In genomic region chr3:23764407-23764806, GRCh38 we compare ENCODE assay signal across 26 cellular contexts. TPM values are rescaled to one million over a fixed set of nuclear protein-coding genes. Genes with fewer than 3 reads are reported as not detected.
DNase-seq lines count a peak whose midpoint lies in the region; ATAC-seq and TF ChIP-seq lines count a peak whose summit lies in the region.
"Had no signal": no experiment of that assay in that cellular context is flagged by ENCODE, and none has a peak within 500 bp of the region (broad histone marks: within the 10 kb centered on the region; RNA-seq: fewer than 3 reads in every experiment).

No MANE protein-coding gene starts in this region.

- H3K27me3 Mint-ChIP-seq in T-helper 17 cell, result no peaks in the 10 kb centered on the region
- peaks cover 8% of the 10 kb centered on the region for H3K27me3 Mint-ChIP-seq in GM23338 (ENCODE audit: insufficient read depth, low read depth, poor library complexity)
- H3K27me3 Mint-ChIP-seq: B cell; CD4-positive, alpha-beta memory T cell; CD4-positive, CD25-positive, alpha-beta regulatory T cell; CD8-positive, alpha-beta memory T cell had no signal

- ATAC-seq in SK-N-SH treated with all-trans-retinoic acid at 6 μM for 48 hours (no peak), T-helper 17 cell (no peak), GM23338 (no peak)
- ATAC-seq: A549, GM12878 had no signal

- no peaks in the 10 kb centered on the region for H3K36me3 ChIP-seq in SK-N-SH (replicated peaks in 1 of 2; ENCODE audit: control insufficient read depth in 1 of 2, insufficient read depth in 2 of 2, low read length in 1 of 2)
- H3K36me3 ChIP-seq in SJCRH30, result no peaks in the 10 kb centered on the region
- no peaks in the 10 kb centered on the region for H3K36me3 ChIP-seq in GM23338 (ENCODE audit: insufficient read depth)
- H3K36me3 ChIP-seq: BLaER1 had no signal

- no peak overlapping the region for H3K9ac ChIP-seq in SK-N-SH
- H3K9ac ChIP-seq: BLaER1 had no signal

- H3K27ac Mint-ChIP-seq in T-helper 17 cell, result peak overlapping the region; percentile 24
- H3K27ac Mint-ChIP-seq in GM23338, result no peak overlapping the region
- H3K27ac Mint-ChIP-seq: B cell; CD14-positive monocyte; CD4-positive, alpha-beta memory T cell; CD4-positive, CD25-positive, alpha-beta regulatory T cell; CD8-positive, alpha-beta memory T cell had no signal

- POLR2A ChIA-PET in SK-N-SH (lab: Yijun Ruan, JAX), result no interaction called here

- no peaks in the 10 kb centered on the region for H3K9me3 Mint-ChIP-seq in GM23338
- H3K9me3 Mint-ChIP-seq: CD8-positive, alpha-beta memory T cell had no signal

- H3K4me1 Mint-ChIP-seq in T-helper 17 cell (peaks cover 21% of the 10 kb centered on the region), GM23338 (peaks cover 43% of the 10 kb centered on the region)

- H3K9me3 ChIP-seq in SK-N-SH (no peaks in the 10 kb centered on the region), T-helper 17 cell (ENCODE audit: control insufficient read depth, low read length, poor library complexity, severe bottlenecking) (no peaks in the 10 kb centered on the region), SJCRH30 (replicated peaks) (no peaks in the 10 kb centered on the region)
- H3K9me3 ChIP-seq: A549, BLaER1 had no signal

- no peak overlapping the region for H3K4me3 Mint-ChIP-seq in T-helper 17 cell
- no peak overlapping the region for H3K4me3 Mint-ChIP-seq in GM23338
- H3K4me3 Mint-ChIP-seq: B cell; CD14-positive monocyte; CD4-positive, alpha-beta memory T cell; CD4-positive, CD25-positive, alpha-beta regulatory T cell; CD8-positive, alpha-beta memory T cell had no signal

- H4K20me1 ChIP-seq in SK-N-SH (ENCODE audit: insufficient read depth) (no peaks in the 10 kb centered on the region), GM23338 (replicated peaks; ENCODE audit: insufficient read depth) (no peaks in the 10 kb centered on the region)
- H4K20me1 ChIP-seq: BLaER1 had no signal

- CTCF ChIA-PET in SK-N-SH (lab: Yijun Ruan, JAX), result no interaction called here

- H3K4me1 ChIP-seq in SK-N-SH (ENCODE audit: control insufficient read depth in 1 of 2, insufficient read depth in 2 of 2, low read depth in 1 of 2, low read length in 1 of 2), result peaks cover 0 to 19% of the 10 kb centered on the region in 2 experiments; a peak in 1 of 4 replicates
- H3K4me1 ChIP-seq in SJCRH30, result no peaks in the 10 kb centered on the region
- peaks cover 47% of the 10 kb centered on the region for H3K4me1 ChIP-seq in GM23338 (ENCODE audit: insufficient read depth)
- H3K4me1 ChIP-seq: A549 had no signal

- no peak overlapping the region for H3K4me2 ChIP-seq in SK-N-SH
- no peak overlapping the region for H3K4me2 ChIP-seq in GM23338
- H3K4me2 ChIP-seq: A549, BLaER1 had no signal

- H3F3A ChIP-seq in SK-N-SH (replicated peaks; ENCODE audit: insufficient read depth) (no peaks in the 10 kb centered on the region), GM23338 (replicated peaks; ENCODE audit: low read depth) (peaks cover 4% of the 10 kb centered on the region; the same call in 1 of the 2 replicates)

- H3K27ac ChIP-seq in SK-N-SH (ENCODE audit: low read depth in 2 of 2, low read length in 1 of 2) (no peak overlapping the region), SJCRH30 (no peak overlapping the region), GM23338 (ENCODE audit: low read depth) (no peak overlapping the region)
- H3K27ac ChIP-seq: 22Rv1, A549, BLaER1 had no signal

- 87% methylated on average over 1 of the region's 1 CpG for WGBS in SK-N-SH (ENCODE audit: low lambda C conversion rate)

- no peak overlapping the region for H3K4me3 ChIP-seq in SK-N-SH (ENCODE audit: low read depth in 2 of 2, low read length in 1 of 2)
- H3K4me3 ChIP-seq in SJCRH30, result no peak overlapping the region
- no peak overlapping the region for H3K4me3 ChIP-seq in GM23338
- H3K4me3 ChIP-seq: A549, BLaER1, GM12878 had no signal

- peak in 1 of 2 experiments; percentile 72; a peak in 2 of 4 replicates for TF ChIP-seq EP300 in SK-N-SH (IDR thresholded peaks at IDR 0.05; ENCODE audit: borderline replicate concordance in 1 of 2, low read depth in 1 of 2, low read length in 1 of 2)

- peak; percentile 55 for DNase-seq in SK-N-SH
- peak; percentile 3 for DNase-seq in NCI-H69 (lab: John Stamatoyannopoulos, UW)
- DNase-seq in T-helper 17 cell, result no peak
- DNase-seq in ecto neural progenitor cell (ENCODE audit: low spot score), result no peak
- no peak for DNase-seq in SJCRH30
- DNase-seq in GM23338 (ENCODE audit: low spot score), result no peak
- DNase-seq: AML-193; C1 segment of cervical spinal cord; CD4-positive, alpha-beta memory T cell; CD4-positive, CD25-positive, alpha-beta regulatory T cell; CD8-positive, alpha-beta memory T cell; COR-L47; DMS 273 treated with DMSO at 0.1 percent for 48 hours; DMS153; DMS53; DMS79; DND-41; EL; GDM1 had no signal

- no peaks in the 10 kb centered on the region for H3K27me3 ChIP-seq in SK-N-SH (ENCODE audit: insufficient read depth)
- no peaks in the 10 kb centered on the region for H3K27me3 ChIP-seq in SJCRH30
- H3K27me3 ChIP-seq in GM23338 (ENCODE audit: insufficient read depth), result no peaks in the 10 kb centered on the region
- H3K27me3 ChIP-seq: BLaER1 had no signal

- H3K36me3 Mint-ChIP-seq in T-helper 17 cell (ENCODE audit: low read depth) (no peaks in the 10 kb centered on the region), GM23338 (ENCODE audit: low read depth) (no peaks in the 10 kb centered on the region)
- H3K36me3 Mint-ChIP-seq: CD14-positive monocyte; CD4-positive, alpha-beta memory T cell; CD4-positive, CD25-positive, alpha-beta regulatory T cell; CD8-positive, alpha-beta memory T cell had no signal

- H3K79me2 ChIP-seq in SK-N-SH (ENCODE audit: insufficient read depth) (no peaks in the 10 kb centered on the region), GM23338 (replicated peaks; ENCODE audit: insufficient read depth) (no peaks in the 10 kb centered on the region)

- no peak for TF ChIP-seq CTCF in SK-N-SH (IDR thresholded peaks at IDR 0.05)
- no peak for TF ChIP-seq CTCF in GM23338 (conservative IDR thresholded peaks at IDR 0.05; ENCODE audit: low read depth in 2 of 2)

- no peak for TF ChIP-seq RAD21 in SK-N-SH (IDR thresholded peaks at IDR 0.05; ENCODE audit: low read length)

- H2AFZ ChIP-seq in SK-N-SH (ENCODE audit: low read depth) (no peak overlapping the region), GM23338 (no peak overlapping the region)

- H3K9me2 ChIP-seq in SK-N-SH, result no peaks in the 10 kb centered on the region
- no peaks in the 10 kb centered on the region for H3K9me2 ChIP-seq in GM23338 (ENCODE audit: insufficient read depth)

TF ChIP-seq in SK-N-SH, 30 proteins besides CTCF, POLR2A, EP300 and RAD21 (continues in another document):
- TF ChIP-seq RCOR1 (IDR thresholded peaks at IDR 0.05; ENCODE audit: low read length) (peak; percentile 75), IRF3 (IDR thresholded peaks at IDR 0.05; ENCODE audit: low read depth, low read length) (no peak), GATA2 (CRISPR knock-in tag; IDR thresholded peaks at IDR 0.05) (peak; percentile 58; the same call in 1 of the 2 replicates), FOSL2 (IDR thresholded peaks at IDR 0.05; ENCODE audit: borderline replicate concordance, low read depth) (no peak), GABPA (IDR thresholded peaks at IDR 0.05; ENCODE audit: low read depth) (no peak)

TF ChIP-seq in SK-N-SH treated with all-trans-retinoic acid at 6 μM for 48 hours, 23 proteins besides CTCF, POLR2A, EP300 and RAD21 (continues in another document):
- no peak for TF ChIP-seq PATZ1 (CRISPR knock-in tag; IDR thresholded peaks at IDR 0.05; ENCODE audit: borderline replicate concordance)
- TF ChIP-seq CSDC2 (CRISPR knock-in tag; IDR thresholded peaks at IDR 0.05), result no peak
- no peak for TF ChIP-seq ZNF70 (CRISPR knock-in tag; IDR thresholded peaks at IDR 0.05)
- TF ChIP-seq ZNF8 (CRISPR knock-in tag; IDR thresholded peaks at IDR 0.05), result no peak
- TF ChIP-seq ISL1 (CRISPR knock-in tag; IDR thresholded peaks at IDR 0.05), result no peak

TF ChIP-seq in GM23338, 12 proteins besides CTCF, POLR2A, EP300 and RAD21 (continues in another document):
- TF ChIP-seq CREB1 (CRISPR knock-in tag; IDR thresholded peaks at IDR 0.05; ENCODE audit: low read depth), result no peak
- TF ChIP-seq STAT1 (IDR thresholded peaks at IDR 0.05; ENCODE audit: unreplicated experiment), result no peak
- no peak for TF ChIP-seq EZH2 (IDR thresholded peaks at IDR 0.05; ENCODE audit: low read depth, unreplicated experiment)
- no peak for TF ChIP-seq ETS1 (IDR thresholded peaks at IDR 0.05)
- no peak for TF ChIP-seq ZNF331 (CRISPR knock-in tag; IDR thresholded peaks at IDR 0.05; ENCODE audit: low read depth)
- TF ChIP-seq JUNB (IDR thresholded peaks at IDR 0.05; ENCODE audit: unreplicated experiment), result no peak

RNA-seq across cellular contexts. Expression of gene UBE2E1, which starts 41.3 kb away (rescaled TPM):
- 59.9 and 85.2 TPM in 2 replicates for polyA plus RNA-seq in SK-N-SH (2012; rRNA removed)
- 90.1 and 110 TPM in 2 replicates for polyA plus RNA-seq in SK-N-SH (2012; cell fraction: cytosol; rRNA removed)
- polyA plus RNA-seq in SK-N-SH (2012; cell fraction: nucleus; rRNA removed), result 23.7 and 54.6 TPM in 2 replicates
- 10 to 100 TPM; 62.2 to 70.7 TPM for total RNA-seq in T-helper 17 cell
- total RNA-seq in SJCRH30 (2014; rRNA removed; shearing (Covaris generic)), result 169 and 182 TPM in 2 replicates
- total RNA-seq in GM23338 (2014; rRNA removed; shearing (Covaris generic)), result 113 and 120 TPM in 2 replicates
- polyA plus RNA-seq in GM23338 (2016; fragmentation: Nextera tagmentation; extraction: Ambion mirVana), result 39.9 and 41.5 TPM in 2 replicates

Comparison
In these comparisons a context has a peak if more than half of its experiments do, and no peak if none do; other contexts are left out.
1. DNase-seq: peak in SK-N-SH (single experiment) and NCI-H69 (single experiment); none in T-helper 17 cell (0 of 3), ecto neural progenitor cell (single experiment), SJCRH30 (0 of 2) and GM23338 (single experiment).